ENCODE assay signal across 8 cellular contexts in the genomic region with DNA sequence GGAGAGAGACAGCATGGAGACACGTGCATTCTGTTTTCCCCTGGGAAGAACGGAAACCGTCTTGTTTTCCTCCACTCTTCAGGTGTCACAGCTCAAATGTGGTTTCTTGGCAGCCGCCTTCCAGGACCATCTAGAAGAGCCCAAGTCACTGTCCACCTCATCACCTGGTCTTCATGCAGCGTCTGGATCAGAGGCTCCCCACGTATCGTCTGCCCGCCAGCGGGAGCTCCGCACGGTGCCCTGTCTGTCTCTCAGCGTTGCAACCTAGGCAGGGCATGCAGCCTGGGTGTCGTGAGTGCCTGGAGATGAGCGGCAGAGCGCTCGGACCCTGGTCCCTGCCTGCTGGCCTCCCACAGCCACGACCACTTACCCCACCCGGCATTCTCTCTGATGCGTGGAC.
"Had no signal": no experiment of that assay in that cellular context is flagged by ENCODE, and none has a peak within 500 bp of the region (broad histone marks: within the 10 kb centered on the region; RNA-seq: fewer than 3 reads in every experiment).

No MANE protein-coding gene starts in this region.

- DNase-seq: GDM1, GF-D8 had no signal

- H3K4me3 ChIP-seq: GM12878 had no signal

- FAIRE-seq: G401.6, GM12878, GM12891, GM12892, GM18507, GM19239 had no signal
